Comparison of ENCODE assay signal across 8 cellular contexts in genomic region chr10:110210663-110211454, GRCh38. TPM values are rescaled to one million over a fixed set of nuclear protein-coding genes. Genes with fewer than 3 reads are reported as not detected.
DNase-seq lines count a peak whose midpoint lies in the region; ATAC-seq and TF ChIP-seq lines count a peak whose summit lies in the region.

No MANE protein-coding gene starts in this region.

- DNase-seq in DMS153 (lab: John Stamatoyannopoulos, UW) (peak; percentile 95), KBM-7 (peak; percentile 97), PC-9 (peak; percentile 93), erythroblast (lab: John Stamatoyannopoulos, UW) (peak; percentile 98 to 99), mucosa of descending colon (peak; percentile 96 to 99 (median 98))
- DNase-seq in activated T-cell treated with anti-CD3 and anti-CD28 coated beads, Interleukin-2, amount 50 U/mL, for 24 hours, result peak; percentile 94
- peak; percentile 79 to 89 for DNase-seq in stimulated activated CD8-positive, alpha-beta memory T cell treated with anti-CD3 and anti-CD28 coated beads, Interleukin-2, amount 100 ng/mL, for 48 hours (ENCODE audit: low read depth in 2 of 2)

- no peaks in the 10 kb centered on the region; the same call in 1 of the 2 replicates for H3K4me1 ChIP-seq in PC-9 (replicated peaks; ENCODE audit: insufficient read depth)
- H3K4me1 ChIP-seq in mucosa of descending colon (ENCODE audit: low read depth), result peaks cover 27% of the 10 kb centered on the region

- H3K79me2 ChIP-seq in PC-9 (ENCODE audit: low read depth), result no peaks in the 10 kb centered on the region

- H3K27ac Mint-ChIP-seq in activated T-cell treated with anti-CD3 and anti-CD28 coated beads, Interleukin-2, amount 50 U/mL, for 24 hours, result peak overlapping the region; percentile 95

- peak overlapping the region; percentile 60 for H3K27ac ChIP-seq in PC-9

- H3K27me3 ChIP-seq in PC-9 (ENCODE audit: insufficient read depth, low read depth), result no peaks in the 10 kb centered on the region

- H3K4me3 ChIP-seq in PC-9 (peak overlapping the region; percentile 80), mucosa of descending colon (peak overlapping the region; percentile 40)

- peaks cover 73% of the 10 kb centered on the region for H3K4me1 Mint-ChIP-seq in activated T-cell treated with anti-CD3 and anti-CD28 coated beads, Interleukin-2, amount 50 U/mL, for 24 hours (ENCODE audit: low read depth)

- H3K4me3 Mint-ChIP-seq in activated T-cell treated with anti-CD3 and anti-CD28 coated beads, Interleukin-2, amount 50 U/mL, for 24 hours, result peak overlapping the region; percentile 88

- POLR2A ChIA-PET in PC-9 (lab: Charles Lee; ENCODE audit: unreplicated experiment), result interaction anchor here (0.6 to 1.3 kb wide), 2 partner anchors 16 to 63 kb away, joined by 9 to 49 read pairs; no protein-coding TSS in a partner anchor

- ATAC-seq in GM21737 (IDR thresholded peaks at IDR 0.05; ENCODE audit: unreplicated experiment), result peak; percentile 70
- ATAC-seq in mucosa of descending colon, result peak; percentile 82

- H3K27me3 Mint-ChIP-seq in activated T-cell treated with anti-CD3 and anti-CD28 coated beads, Interleukin-2, amount 50 U/mL, for 24 hours, result peaks cover 12% of the 10 kb centered on the region

- CTCF ChIA-PET in PC-9 (lab: Charles Lee), result interaction anchor here (0.5 to 0.7 kb wide), 5 partner anchors 14 to 97 kb away, joined by 3 to 9 read pairs (median 5); no protein-coding TSS in a partner anchor

- in situ Hi-C loops in KBM-7 (cut with MboI; ENCODE audit: low pct_unique_long_range_greater_than_20kb, low sequenced_read_pairs), result no loop called here

- no peaks in the 10 kb centered on the region for H3K36me3 ChIP-seq in PC-9 (ENCODE audit: low read depth)
- no peaks in the 10 kb centered on the region for H3K36me3 ChIP-seq in mucosa of descending colon (ENCODE audit: low read depth)

- no peaks in the 10 kb centered on the region for H3K9me3 ChIP-seq in PC-9 (ENCODE audit: insufficient read depth, low read depth)
- H3K9me3 ChIP-seq in mucosa of descending colon, result no peaks in the 10 kb centered on the region

- peaks cover 4% of the 10 kb centered on the region for H3K36me3 Mint-ChIP-seq in activated T-cell treated with anti-CD3 and anti-CD28 coated beads, Interleukin-2, amount 50 U/mL, for 24 hours (ENCODE audit: low read depth)

- H3K4me2 ChIP-seq in PC-9, result peak overlapping the region; percentile 77

- H3F3A ChIP-seq in PC-9 (ENCODE audit: insufficient read depth, low read depth), result no peaks in the 10 kb centered on the region

- H3K9me3 Mint-ChIP-seq in activated T-cell treated with anti-CD3 and anti-CD28 coated beads, Interleukin-2, amount 50 U/mL, for 24 hours, result no peaks in the 10 kb centered on the region

- peak overlapping the region; percentile 89 for H2AFZ ChIP-seq in PC-9

- intact Hi-C loops in PC-9 (cut with micrococcal nuclease; ENCODE audit: unreplicated experiment), result loop anchor here (1.0 kb wide), 1 partner anchor 14 kb away; no protein-coding TSS in a partner anchor
- intact Hi-C loops in mucosa of descending colon (cut with DNase I, micrococcal nuclease), result no loop called here

- BruUV-seq in PC-9 (replicated peaks; lab: Mats Ljungman, UMichigan), result no TSS peak

- no peaks in the 10 kb centered on the region for H3K9me2 ChIP-seq in PC-9 (ENCODE audit: insufficient read depth)

- TF ChIP-seq CTCF in PC-9 (conservative IDR thresholded peaks at IDR 0.05) (no peak), mucosa of descending colon (IDR thresholded peaks at IDR 0.05) (no peak)

- peak; percentile 90 for TF ChIP-seq POLR2A in erythroblast (IDR thresholded peaks at IDR 0.05; ENCODE audit: low read length)

- no peaks in the 10 kb centered on the region for H4K20me1 ChIP-seq in PC-9 (ENCODE audit: insufficient read depth)

RNA-seq across cellular contexts. Expression of gene MXI1, which starts 3.5 kb away (rescaled TPM):
- 25.8 and 25.9 TPM in 2 replicates for total RNA-seq in PC-9 (2021)
- 100 to 1,000 TPM; 112 to 144 (median 139) TPM for total RNA-seq in mucosa of descending colon

Comparison
In these comparisons a context has a peak if more than half of its experiments do, and no peak if none do; other contexts are left out.
1. Peak in every context shown above with its lines: DNase-seq, ATAC-seq, H3K4me3 ChIP-seq and H3K27ac ChIP-seq.